17 cellular contexts compared by ENCODE assay signal in genomic region chr1:210654176-210654786, GRCh38.
DNase-seq lines count a peak whose midpoint lies in the region; ATAC-seq, FAIRE-seq and TF ChIP-seq lines count a peak whose summit lies in the region.
"Had no signal": no experiment of that assay in that cellular context is flagged by ENCODE, and none has a peak within 500 bp of the region (broad histone marks: within the 10 kb centered on the region; RNA-seq: fewer than 3 reads in every experiment).

No MANE protein-coding gene starts in this region.

- no peak overlapping the region for H3K4me3 Mint-ChIP-seq in activated CD4-positive, alpha-beta T cell treated with anti-CD3 and anti-CD28 coated beads, Interleukin-2, amount 10 ng/mL, durations not matched to agents 24 days and 14 days
- H3K4me3 Mint-ChIP-seq in activated naive CD4-positive, alpha-beta T cell treated with anti-CD3 and anti-CD28 coated beads, Interleukin-2, amount 10 ng/mL, durations not matched to agents 7 days and 5 days = no peak overlapping the region

- intact Hi-C loops in activated CD4-positive, alpha-beta T cell treated with anti-CD3 and anti-CD28 coated beads, Interleukin-2, amount 10 ng/mL, durations not matched to agents 24 days and 14 days (cut with micrococcal nuclease) = no loop called here
- intact Hi-C loops in mucosa of descending colon (cut with DNase I, micrococcal nuclease) = no loop called here

- no peak for TF ChIP-seq POLR2A in H54 (IDR thresholded peaks at IDR 0.05; ENCODE audit: low read depth, low read length)

- H3K4me1 Mint-ChIP-seq in activated CD4-positive, alpha-beta T cell treated with anti-CD3 and anti-CD28 coated beads, Interleukin-2, amount 10 ng/mL, durations not matched to agents 24 days and 14 days = no peaks in the 10 kb centered on the region
- no peaks in the 10 kb centered on the region for H3K4me1 Mint-ChIP-seq in activated naive CD4-positive, alpha-beta T cell treated with anti-CD3 and anti-CD28 coated beads, Interleukin-2, amount 10 ng/mL, durations not matched to agents 7 days and 5 days

- no peak overlapping the region for H3K27ac Mint-ChIP-seq in activated CD4-positive, alpha-beta T cell treated with anti-CD3 and anti-CD28 coated beads, Interleukin-2, amount 10 ng/mL, durations not matched to agents 24 days and 14 days
- H3K27ac Mint-ChIP-seq in activated naive CD4-positive, alpha-beta T cell treated with anti-CD3 and anti-CD28 coated beads, Interleukin-2, amount 10 ng/mL, durations not matched to agents 7 days and 5 days = no peak overlapping the region

- peaks cover 5% of the 10 kb centered on the region for H3K9me3 Mint-ChIP-seq in activated CD4-positive, alpha-beta T cell treated with anti-CD3 and anti-CD28 coated beads, Interleukin-2, amount 10 ng/mL, durations not matched to agents 24 days and 14 days
- peaks cover 4% of the 10 kb centered on the region for H3K9me3 Mint-ChIP-seq in activated naive CD4-positive, alpha-beta T cell treated with anti-CD3 and anti-CD28 coated beads, Interleukin-2, amount 10 ng/mL, durations not matched to agents 7 days and 5 days

- in situ Hi-C loops in KBM-7 (cut with MboI; ENCODE audit: low pct_unique_long_range_greater_than_20kb, low sequenced_read_pairs) = no loop called here

- no peaks in the 10 kb centered on the region for H3K36me3 ChIP-seq in mucosa of descending colon (ENCODE audit: low read depth)
- H3K36me3 ChIP-seq: left ventricle myocardium inferior had no signal

- no peaks in the 10 kb centered on the region for H3K4me1 ChIP-seq in mucosa of descending colon (ENCODE audit: low read depth)
- H3K4me1 ChIP-seq: left ventricle myocardium inferior, parathyroid adenoma had no signal

- no peaks in the 10 kb centered on the region for H3K9me3 ChIP-seq in mucosa of descending colon
- H3K9me3 ChIP-seq: left ventricle myocardium inferior had no signal

- TF ChIP-seq CTCF in mucosa of descending colon (IDR thresholded peaks at IDR 0.05) = no peak

- CTCF ChIA-PET in activated naive CD4-positive, alpha-beta T cell treated with anti-CD3 and anti-CD28 coated beads, Interleukin-2, amount 10 ng/mL, durations not matched to agents 7 days and 5 days (lab: Charles Lee) = no interaction called here

- peak; percentile 61 for DNase-seq in activated CD4-positive, alpha-beta T cell treated with anti-CD3 and anti-CD28 coated beads, Interleukin-2, amount 10 ng/mL, durations not matched to agents 24 days and 14 days
- no peak for DNase-seq in activated CD4-positive, alpha-beta T cell treated with anti-CD3 and anti-CD28 coated beads, Interleukin-2, amount 50 U/mL, for 1 hour
- DNase-seq in H54 (ENCODE audit: insufficient read length, low spot score) = peak; percentile 21
- DNase-seq in activated naive CD4-positive, alpha-beta T cell treated with anti-CD3 and anti-CD28 coated beads, Interleukin-2, amount 10 ng/mL, durations not matched to agents 7 days and 5 days = peak; percentile 24
- DNase-seq in mucosa of descending colon = peak in 1 of 3 donors; percentile 25
- no peak for DNase-seq in KBM-7
- DNase-seq: activated CD8-positive, alpha-beta memory T cell treated with anti-CD3 and anti-CD28 coated beads, Interleukin-2, amount 50 U/mL, for 4 hours; central memory CD4-positive, alpha-beta T cell; effector memory CD4-positive, alpha-beta T cell; KG1; left ventricle myocardium inferior; NCI-H1417 treated with DMSO at 0.1 percent for 48 hours; NCI-H446 treated with DMSO at 0.1 percent for 48 hours; small intestine had no signal

- no peaks in the 10 kb centered on the region for H3K36me3 Mint-ChIP-seq in activated CD4-positive, alpha-beta T cell treated with anti-CD3 and anti-CD28 coated beads, Interleukin-2, amount 10 ng/mL, durations not matched to agents 24 days and 14 days (ENCODE audit: low read depth)
- H3K36me3 Mint-ChIP-seq in activated naive CD4-positive, alpha-beta T cell treated with anti-CD3 and anti-CD28 coated beads, Interleukin-2, amount 10 ng/mL, durations not matched to agents 7 days and 5 days = no peaks in the 10 kb centered on the region

- FAIRE-seq in H54 (lab: Jason Lieb, UNC) = no peak

- no peak overlapping the region for H3K4me3 ChIP-seq in mucosa of descending colon
- H3K4me3 ChIP-seq: left ventricle myocardium inferior had no signal

- ATAC-seq in mucosa of descending colon (peak; percentile 33), HG03460 (IDR thresholded peaks at IDR 0.05; ENCODE audit: unreplicated experiment) (no peak), GM19351 (IDR thresholded peaks at IDR 0.05; ENCODE audit: unreplicated experiment) (no peak)

- H3K27me3 Mint-ChIP-seq in activated CD4-positive, alpha-beta T cell treated with anti-CD3 and anti-CD28 coated beads, Interleukin-2, amount 10 ng/mL, durations not matched to agents 24 days and 14 days = no peaks in the 10 kb centered on the region
- H3K27me3 Mint-ChIP-seq in activated naive CD4-positive, alpha-beta T cell treated with anti-CD3 and anti-CD28 coated beads, Interleukin-2, amount 10 ng/mL, durations not matched to agents 7 days and 5 days = no peaks in the 10 kb centered on the region

Comparison
In these comparisons a context has a peak if more than half of its experiments do, and no peak if none do; other contexts are left out.
1. DNase-seq: peak in activated CD4-positive, alpha-beta T cell treated with anti-CD3 and anti-CD28 coated beads, Interleukin-2, amount 10 ng/mL, durations not matched to agents 24 days and 14 days (single experiment), H54 (single experiment) and activated naive CD4-positive, alpha-beta T cell treated with anti-CD3 and anti-CD28 coated beads, Interleukin-2, amount 10 ng/mL, durations not matched to agents 7 days and 5 days (single experiment); none in activated CD4-positive, alpha-beta T cell treated with anti-CD3 and anti-CD28 coated beads, Interleukin-2, amount 50 U/mL, for 1 hour (single experiment) and KBM-7 (single experiment).